14 cellular contexts compared by ENCODE assay signal in genomic region chr12:103705927-103706326, GRCh38.
DNase-seq lines count a peak whose midpoint lies in the region; ATAC-seq and TF ChIP-seq lines count a peak whose summit lies in the region.
"Had no signal": no experiment of that assay in that cellular context is flagged by ENCODE, and none has a peak within 500 bp of the region (broad histone marks: within the 10 kb centered on the region; RNA-seq: fewer than 3 reads in every experiment).

No MANE protein-coding gene starts in this region.

- intact Hi-C loops in tibial artery (cut with DNase I; ENCODE audit: low total_unique reads) = no loop called here

- no peak overlapping the region for H2BK120ac ChIP-seq in mesendoderm (ENCODE audit: low read depth, low read length)

- no CpG with 5 or more reads among the region's 2 CpGs for WGBS in mesendoderm (ENCODE audit: extremely low coverage, insufficient coverage, low lambda C conversion rate)

- no peaks in the 10 kb centered on the region for H3K9me3 ChIP-seq in tibial artery
- H3K9me3 ChIP-seq: heart left ventricle had no signal

- H3K36me3 ChIP-seq in GM06990 (ENCODE audit: control insufficient read depth, insufficient read depth, low read length) (no peaks in the 10 kb centered on the region), mesendoderm (ENCODE audit: control insufficient read depth, insufficient read depth, low read length) (no peaks in the 10 kb centered on the region), tibial artery (no peaks in the 10 kb centered on the region)
- H3K36me3 ChIP-seq: heart left ventricle had no signal

- no peak overlapping the region for H3K4ac ChIP-seq in mesendoderm (ENCODE audit: low read depth, low read length)

- H2BK5ac ChIP-seq in mesendoderm (ENCODE audit: low read length) = no peak overlapping the region

- peak; percentile 9 for TF ChIP-seq CTCF in GM06990 (IDR thresholded peaks at IDR 0.05; ENCODE audit: insufficient read depth, low read length, poor library complexity, severe bottlenecking)
- peak; percentile 2 for TF ChIP-seq CTCF in cardiac fibroblast (IDR thresholded peaks at IDR 0.05; ENCODE audit: low read depth, low read length)
- no peak for TF ChIP-seq CTCF in tibial artery (IDR thresholded peaks at IDR 0.05)

- no peak overlapping the region for H4K8ac ChIP-seq in mesendoderm (ENCODE audit: low read depth, low read length)

- H3K23ac ChIP-seq in mesendoderm (ENCODE audit: low read length) = no peak overlapping the region

- H3K56ac ChIP-seq in mesendoderm (ENCODE audit: low read length) = no peak overlapping the region

- no peak overlapping the region for H2BK15ac ChIP-seq in mesendoderm (replicated peaks; ENCODE audit: low read depth)

- no peak overlapping the region for H4K5ac ChIP-seq in mesendoderm (ENCODE audit: low read length)

- no peak overlapping the region for H3K9ac ChIP-seq in mesendoderm (ENCODE audit: low read length)

- no peak for ATAC-seq in GM18907 (IDR thresholded peaks at IDR 0.05; ENCODE audit: unreplicated experiment)
- ATAC-seq: heart left ventricle had no signal

- DNase-seq in GM06990 (ENCODE audit: extremely low read depth, insufficient read length) (no peak), HuH-7.5 (ENCODE audit: low spot score) (peak; percentile 28), cardiac fibroblast (ENCODE audit: low read depth in 2 of 2) (no peak), mesendoderm (peak; percentile 74), tibial artery (no peak)
- DNase-seq in activated naive CD4-positive, alpha-beta T cell (lab: John Stamatoyannopoulos, UW) = no peak
- DNase-seq: activated B cell treated with CpG ODN at 0.5 μM for 24 hours; aorta; heart left ventricle; NCI-H1436; NCI-H510A; stimulated activated CD4-positive, alpha-beta T cell treated with anti-CD3 and anti-CD28 coated beads, Interleukin-12 subunit alpha, Interleukin-12 subunit beta, amount 100 ng/mL, for 4 hours had no signal

- peaks cover 3% of the 10 kb centered on the region for H3K27me3 ChIP-seq in GM06990 (replicated peaks; ENCODE audit: control insufficient read depth, insufficient read depth, low read length)
- no peaks in the 10 kb centered on the region for H3K27me3 ChIP-seq in mesendoderm (ENCODE audit: insufficient read depth, low read length, poor library complexity)
- peaks cover 0 to 3% of the 10 kb centered on the region in 2 donors for H3K27me3 ChIP-seq in tibial artery
- H3K27me3 ChIP-seq: heart left ventricle had no signal

- no peak overlapping the region for H3K18ac ChIP-seq in mesendoderm (ENCODE audit: low read length)

- no peaks in the 10 kb centered on the region for H3K79me1 ChIP-seq in mesendoderm (ENCODE audit: low read length)

- no peak overlapping the region for H3K27ac ChIP-seq in mesendoderm (ENCODE audit: low read depth, low read length)
- no peak overlapping the region for H3K27ac ChIP-seq in tibial artery
- H3K27ac ChIP-seq: heart left ventricle had no signal

- H3K4me1 ChIP-seq in mesendoderm (ENCODE audit: control insufficient read depth, low read depth, low read length) (no peaks in the 10 kb centered on the region), tibial artery (no peaks in the 10 kb centered on the region)
- H3K4me1 ChIP-seq: heart left ventricle had no signal

- no peaks in the 10 kb centered on the region for H3K79me2 ChIP-seq in mesendoderm (ENCODE audit: control insufficient read depth, insufficient read depth, low read length)

- H2AK5ac ChIP-seq in mesendoderm (ENCODE audit: low read length) = no peak overlapping the region

- H3K4me3 ChIP-seq in GM06990 (replicated peaks; ENCODE audit: low read depth, low read length) (no peak overlapping the region), cardiac fibroblast (replicated peaks in 1 of 2; ENCODE audit: low read depth in 2 of 2, low read length in 2 of 2) (no peak overlapping the region), mesendoderm (ENCODE audit: low read length) (no peak overlapping the region), tibial artery (no peak overlapping the region)
- H3K4me3 ChIP-seq: heart left ventricle, lung had no signal

- no peak overlapping the region for H3K4me2 ChIP-seq in mesendoderm (ENCODE audit: low read length)

Comparison
In these comparisons a context has a peak if more than half of its experiments do, and no peak if none do; other contexts are left out.
1. DNase-seq: peak in HuH-7.5 (single experiment) and mesendoderm (single experiment); none in GM06990 (single experiment), cardiac fibroblast (0 of 2), tibial artery (0 of 2) and activated naive CD4-positive, alpha-beta T cell (0 of 4).
2. CTCF ChIP-seq: peak in GM06990 (single experiment) and cardiac fibroblast (single experiment); none in tibial artery (0 of 2).